Comparison of ENCODE assay signal across 8 cellular contexts in the genomic region with DNA sequence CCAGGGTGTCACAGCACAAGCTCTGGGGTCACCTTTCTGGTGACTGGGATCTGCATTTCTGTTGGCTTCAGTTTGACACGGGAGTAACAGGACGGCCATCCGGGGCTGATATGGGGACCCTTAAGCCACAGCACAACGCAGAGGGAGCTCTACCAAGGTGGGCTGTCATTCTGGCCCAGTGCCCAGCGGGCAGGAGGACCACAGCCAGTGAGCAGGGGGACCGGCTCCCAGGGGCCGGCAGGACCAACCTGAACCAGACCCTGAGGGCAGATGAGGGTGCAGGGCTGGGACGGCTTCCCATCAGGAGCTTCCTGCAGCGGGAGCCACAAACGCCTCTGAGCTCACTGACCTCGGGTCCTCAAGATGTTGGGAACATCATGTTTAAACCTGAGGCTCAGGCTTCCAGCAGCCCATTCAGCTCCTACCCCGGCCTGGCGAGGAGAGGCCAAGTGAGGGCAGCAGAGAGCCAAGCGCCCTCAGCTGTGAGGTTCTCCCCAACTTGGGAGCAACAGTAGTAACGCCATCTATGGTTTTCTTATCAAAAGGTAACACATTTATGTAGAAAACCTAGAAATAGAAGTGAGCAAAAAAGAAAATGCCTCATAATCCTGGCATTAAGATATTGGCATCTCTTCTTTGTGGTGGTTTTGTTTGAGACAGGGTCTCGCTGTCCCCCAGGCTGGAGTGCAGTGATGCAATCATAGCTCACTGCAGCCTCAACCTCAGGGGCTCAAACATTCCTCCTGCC. TPM values are rescaled to one million over a fixed set of nuclear protein-coding genes. Genes with fewer than 3 reads are reported as not detected.
DNase-seq lines count a peak whose midpoint lies in the region; ATAC-seq, FAIRE-seq and TF ChIP-seq lines count a peak whose summit lies in the region.

No MANE protein-coding gene starts in this region.

- H3K4me3 ChIP-seq in heart right ventricle: no peak overlapping the region

- intact Hi-C loops in heart right ventricle (cut with DNase I): no loop called here

- H3K4me1 ChIP-seq in heart right ventricle: no peaks in the 10 kb centered on the region

- H3K9me3 ChIP-seq in heart right ventricle: no peaks in the 10 kb centered on the region

- no peak overlapping the region for H3K27ac ChIP-seq in heart right ventricle

- WGBS in heart right ventricle, 2 donors: 44 to 45% methylated on average over 16 of the region's 16 CpGs

- ATAC-seq in heart right ventricle (peak in 4 of 8 donors; percentile 48 to 63 (median 57)), GM21390 (IDR thresholded peaks at IDR 0.05; ENCODE audit: unreplicated experiment) (no peak)

- FAIRE-seq in GM18507 (lab: Jason Lieb, UNC) (peak; percentile 85), RCC 7860 (lab: Jason Lieb, UNC) (no peak)

- peaks cover 0 to 26% (median 15%) of the 10 kb centered on the region in 7 donors for H3K27me3 ChIP-seq in heart right ventricle

- DNase-seq in AG09319 (ENCODE audit: extremely low read depth, low read depth) (no peak), GM18507 (ENCODE audit: extremely low spot score, insufficient read length, low read depth) (peak; percentile 54), RCC 7860 (ENCODE audit: low spot score) (peak; percentile 11), heart right ventricle (no peak), ureter (ENCODE audit: low spot score) (no peak)
- peak; percentile 36 for DNase-seq in activated effector memory CD4-positive, alpha-beta T cell treated with Interleukin-2 at 50 U/mL for 16 hours
- DNase-seq in stimulated activated CD4-positive, alpha-beta T cell treated with anti-CD3 and anti-CD28 coated beads, Interleukin-15, amount 100 ng/mL, for 1 hour (ENCODE audit: low read depth in 1 of 2, low spot score in 1 of 2): peak; percentile 24 to 41

- TF ChIP-seq CTCF in AG09319 (IDR thresholded peaks at IDR 0.05; ENCODE audit: low read depth, low read length): peak; percentile 61
- peak in 8 of 9 donors; percentile 40 to 79 (median 58) for TF ChIP-seq CTCF in heart right ventricle (IDR thresholded peaks at IDR 0.05)

- peaks cover 0 to 34% (median 7%) of the 10 kb centered on the region in 9 donors for H3K36me3 ChIP-seq in heart right ventricle

RNA-seq across cellular contexts. Expression of a gene that starts 26.8 kb away (rescaled TPM):
- total RNA-seq in heart right ventricle (10 to 100 TPM; 13.3 to 26.0 (median 18.3) TPM), ureter (21.0 TPM)
- 10 to 100 TPM; 10.7 to 13.7 TPM for polyA plus RNA-seq in heart right ventricle

RNA-seq across cellular contexts. Expression of a gene that starts 36.0 kb away (rescaled TPM):
- total RNA-seq in heart right ventricle: 10 to 100 TPM in 1 of 10 donors, 1 to 10 TPM in 9; 1.9 to 12.1 (median 3.0) TPM
- 1 to 10 TPM; 1.0 to 2.7 TPM for polyA plus RNA-seq in heart right ventricle
- 7.7 TPM for total RNA-seq in ureter

Comparison
In these comparisons a context has a peak if more than half of its experiments do, and no peak if none do; other contexts are left out.
1. DNase-seq: peak in GM18507 (single experiment), RCC 7860 (single experiment), activated effector memory CD4-positive, alpha-beta T cell treated with Interleukin-2 at 50 U/mL for 16 hours (single experiment) and stimulated activated CD4-positive, alpha-beta T cell treated with anti-CD3 and anti-CD28 coated beads, Interleukin-15, amount 100 ng/mL, for 1 hour (2 of 2); none in AG09319 (single experiment), heart right ventricle (0 of 2) and ureter (single experiment).